ENCODE assay signal across 8 cellular contexts in the genomic region with DNA sequence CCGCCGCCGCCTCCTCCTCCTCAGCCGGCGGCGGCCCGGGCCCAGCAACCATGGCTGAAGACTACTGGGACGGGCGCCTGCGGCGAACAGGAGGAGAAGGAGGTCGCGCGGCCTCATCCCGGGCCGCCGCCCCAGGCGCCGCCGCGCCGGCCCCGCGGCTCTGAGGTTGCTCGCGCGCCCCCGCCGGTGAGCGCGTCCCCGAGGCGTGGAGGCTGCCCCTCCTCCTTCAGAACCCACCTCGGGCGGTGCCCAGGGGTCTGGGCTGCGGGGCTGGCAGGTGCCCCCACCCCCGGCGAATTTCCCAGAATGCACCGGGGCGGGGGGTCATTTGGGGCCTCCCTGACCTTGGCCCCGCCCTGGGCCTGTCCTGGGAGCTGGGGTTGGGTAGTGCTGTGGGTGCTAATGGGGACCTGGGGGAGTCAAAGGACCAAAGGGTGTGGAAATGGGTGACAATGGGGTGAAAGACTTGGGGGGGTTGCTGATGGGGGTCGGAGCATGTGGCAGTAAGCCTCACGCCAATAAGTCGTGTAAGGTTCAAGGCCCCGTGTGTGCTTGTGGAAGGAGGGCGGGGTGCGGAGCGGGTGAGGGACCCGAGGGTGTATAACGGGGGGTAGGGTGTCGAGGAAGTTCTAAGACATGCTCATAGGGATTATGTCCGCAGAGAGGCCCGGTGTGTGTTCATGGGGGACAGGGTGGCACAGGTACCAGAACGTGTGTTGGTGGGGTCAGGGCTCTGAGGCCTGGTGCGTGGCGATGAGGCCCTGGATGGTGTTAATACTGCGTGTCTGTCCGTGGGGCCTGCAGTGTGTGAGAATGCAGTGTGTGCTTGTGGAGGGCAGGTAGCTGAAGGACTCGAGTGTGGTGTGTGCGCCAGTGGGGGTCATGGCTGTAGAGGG. TPM values are rescaled to one million over a fixed set of nuclear protein-coding genes. Genes with fewer than 3 reads are reported as not detected.
DNase-seq lines count a peak whose midpoint lies in the region; ATAC-seq, FAIRE-seq and TF ChIP-seq lines count a peak whose summit lies in the region.

No MANE protein-coding gene starts in this region.

- peak; percentile 62 for FAIRE-seq in GM18507 (lab: Jason Lieb, UNC)

- H3K36me3 Mint-ChIP-seq in activated naive CD4-positive, alpha-beta T cell treated with anti-CD3 and anti-CD28 coated beads for 36 hours (ENCODE audit: low read depth): peaks cover 27% of the 10 kb centered on the region

- H3K27me3 ChIP-seq in heart left ventricle: no peaks in the 10 kb centered on the region

- H3K4me3 Mint-ChIP-seq in activated naive CD4-positive, alpha-beta T cell treated with anti-CD3 and anti-CD28 coated beads for 36 hours: peak overlapping the region; percentile 88

- WGBS in heart left ventricle, 4 donors: 1 to 40% (median 12%) methylated on average over 23 to 57 of the region's 60 CpGs

- CTCF ChIA-PET in activated naive CD4-positive, alpha-beta T cell treated with anti-CD3 and anti-CD28 coated beads for 36 hours (lab: Charles Lee): interaction anchor here (0.7 kb wide), 1 partner anchor 12 kb away, joined by 4 read pairs; no protein-coding TSS in a partner anchor

- no peaks in the 10 kb centered on the region for H3K27me3 Mint-ChIP-seq in activated naive CD4-positive, alpha-beta T cell treated with anti-CD3 and anti-CD28 coated beads for 36 hours (ENCODE audit: low read depth)

- H3K9me3 ChIP-seq in heart left ventricle: no peaks in the 10 kb centered on the region

- DNase-seq in GM18507 (ENCODE audit: extremely low spot score, insufficient read length, low read depth) (no peak), OCI-M1 (lab: John Stamatoyannopoulos, UW) (peak; percentile 60), heart left ventricle (peak; percentile 50 to 72 (median 68)), retina (peak; percentile 15), medulla oblongata (ENCODE audit: extremely low spot score) (no peak)
- peak; percentile 58 for DNase-seq in activated naive CD4-positive, alpha-beta T cell treated with anti-CD3 and anti-CD28 coated beads for 36 hours

- H3K4me3 ChIP-seq in heart left ventricle: peak overlapping the region; percentile 62 to 100 (median 87)

- intact Hi-C loops in activated naive CD4-positive, alpha-beta T cell treated with anti-CD3 and anti-CD28 coated beads for 36 hours (cut with micrococcal nuclease): loop anchor here (1.0 to 5.0 kb wide), 3 partner anchors 14 to 342 kb away; a partner anchor contains a TSS
- intact Hi-C loops in heart left ventricle (cut with DNase I): loop anchor here in 3 of 10 donors (2.0 kb wide), 1 partner anchor 14 kb away; a partner anchor contains a TSS

- ATAC-seq in heart left ventricle (peak in 2 of 4 donors; percentile 2 to 15), HG03378 (IDR thresholded peaks at IDR 0.05; ENCODE audit: unreplicated experiment) (no peak), HG03097 (IDR thresholded peaks at IDR 0.05; ENCODE audit: low FRiP score, unreplicated experiment) (no peak)

- peak overlapping the region; percentile 76 to 99 (median 98) for H3K27ac ChIP-seq in heart left ventricle

- peak overlapping the region; percentile 86 for H3K27ac Mint-ChIP-seq in activated naive CD4-positive, alpha-beta T cell treated with anti-CD3 and anti-CD28 coated beads for 36 hours

- H3K4me1 Mint-ChIP-seq in activated naive CD4-positive, alpha-beta T cell treated with anti-CD3 and anti-CD28 coated beads for 36 hours (ENCODE audit: low read depth): peaks cover 37% of the 10 kb centered on the region

- peak in 1 of 2 donors; percentile 5 for TF ChIP-seq POLR2A in heart left ventricle (IDR thresholded peaks at IDR 0.05)

- peaks cover 0 to 46% (median 15%) of the 10 kb centered on the region in 12 donors for H3K4me1 ChIP-seq in heart left ventricle

- no peaks in the 10 kb centered on the region for H3K9me3 Mint-ChIP-seq in activated naive CD4-positive, alpha-beta T cell treated with anti-CD3 and anti-CD28 coated beads for 36 hours

- H3K36me3 ChIP-seq in heart left ventricle: peaks cover 0 to 40% (median 29%) of the 10 kb centered on the region in 9 donors

- TF ChIP-seq CTCF in heart left ventricle (IDR thresholded peaks at IDR 0.05): no peak

RNA-seq across cellular contexts. Expression of a gene that starts 0.7 kb away (rescaled TPM):
- 10 to 100 TPM; 85.3 to 88.3 TPM for total RNA-seq in activated naive CD4-positive, alpha-beta T cell treated with anti-CD3 and anti-CD28 coated beads for 36 hours
- total RNA-seq in heart left ventricle: 100 to 1,000 TPM; 123 to 209 (median 143) TPM
- 100 to 1,000 TPM; 100 to 115 TPM for polyA plus RNA-seq in heart left ventricle

RNA-seq across cellular contexts. Expression of a gene that starts 13.6 kb away (rescaled TPM):
- total RNA-seq in activated naive CD4-positive, alpha-beta T cell treated with anti-CD3 and anti-CD28 coated beads for 36 hours: 10 to 100 TPM; 12.2 to 12.4 TPM
- 10 to 100 TPM; 28.2 to 68.9 (median 45.9) TPM for total RNA-seq in heart left ventricle
- polyA plus RNA-seq in heart left ventricle: 10 to 100 TPM; 17.9 to 29.3 TPM

RNA-seq across cellular contexts. Expression of a gene that starts 25.5 kb away (rescaled TPM):
- total RNA-seq in activated naive CD4-positive, alpha-beta T cell treated with anti-CD3 and anti-CD28 coated beads for 36 hours: 100 to 1,000 TPM; 246 to 251 TPM
- total RNA-seq in heart left ventricle: 100 to 1,000 TPM; 116 to 171 (median 130) TPM
- polyA plus RNA-seq in heart left ventricle: 100 to 1,000 TPM in 1 of 2 donors, 10 to 100 TPM in 1; 86.9 to 134 TPM

Comparison
In these comparisons a context has a peak if more than half of its experiments do, and no peak if none do; other contexts are left out.
1. DNase-seq: peak in OCI-M1 (single experiment), activated naive CD4-positive, alpha-beta T cell treated with anti-CD3 and anti-CD28 coated beads for 36 hours (single experiment), heart left ventricle (5 of 5) and retina (single experiment); none in GM18507 (single experiment) and medulla oblongata (single experiment).